8 cellular contexts compared by ENCODE assay signal in genomic region chrX:18887177-18887820, GRCh38.
A peak's percentile ranks its signal among the peaks of the same experiment; 100 is the strongest.
DNase-seq lines count a peak whose midpoint lies in the region; ATAC-seq, FAIRE-seq and TF ChIP-seq lines count a peak whose summit lies in the region.

No MANE protein-coding gene starts in this region.

- DNase-seq in DMS53 (lab: John Stamatoyannopoulos, UW) (peak; percentile 48), DMS53 treated with DMSO at 0.1 percent for 48 hours (lab: John Stamatoyannopoulos, UW; ENCODE audit: unreplicated experiment) (no peak), astrocyte (ENCODE audit: low read depth) (no peak), HepG2 (ENCODE audit: low spot score) (no peak), KBM-7 (no peak), NCI-H1436 treated with DMSO at 0.1 percent for 48 hours (lab: John Stamatoyannopoulos, UW) (no peak)
- DNase-seq in stimulated activated naive B cell treated with anti-CD40 and anti-IgM and Interleukin-4, amounts not matched to agents 10 μg/mL and 1 μg/mL and 100 μg/mL, for 72 hours, result no peak

- no peaks in the 10 kb centered on the region for H3K27me3 Mint-ChIP-seq in astrocyte (ENCODE audit: low read depth, unreplicated experiment)
- no peaks in the 10 kb centered on the region for H3K27me3 Mint-ChIP-seq in stimulated activated naive B cell treated with anti-CD40 and anti-IgM and Interleukin-4, amounts not matched to agents 10 μg/mL and 1 μg/mL and 100 μg/mL, for 72 hours

- TF ChIP-seq EP300 in HepG2 (IDR thresholded peaks at IDR 0.05; ENCODE audit: low read depth in 2 of 2, low read length in 2 of 2) (no peak), HepG2 (CRISPR knock-in tag; IDR thresholded peaks at IDR 0.05; ENCODE audit: borderline replicate concordance) (no peak)

- FAIRE-seq in astrocyte (lab: Jason Lieb, UNC), result no peak
- no peak for FAIRE-seq in HepG2 (lab: Jason Lieb, UNC)

- H3K4me3 Mint-ChIP-seq in astrocyte (ENCODE audit: unreplicated experiment), result no peak overlapping the region
- H3K4me3 Mint-ChIP-seq in stimulated activated naive B cell treated with anti-CD40 and anti-IgM and Interleukin-4, amounts not matched to agents 10 μg/mL and 1 μg/mL and 100 μg/mL, for 72 hours, result peak overlapping the region; percentile 87 to 88

- H3K27ac ChIP-seq in astrocyte (ENCODE audit: low read depth, low read length) (no peak overlapping the region), HepG2 (ENCODE audit: extremely low read length, insufficient read depth, low read length) (no peak overlapping the region)

- CTCF ChIA-PET in HepG2 (lab: Yijun Ruan, JAX; ENCODE audit: low intra/inter-chr PET ratio, low total read pairs), result no interaction called here

- H3K36me3 ChIP-seq in astrocyte (ENCODE audit: insufficient read depth, low read length) (no peaks in the 10 kb centered on the region), HepG2 (replicated peaks in 1 of 2; ENCODE audit: control insufficient read depth in 1 of 2, insufficient read depth in 2 of 2, low read length in 2 of 2) (no peaks in the 10 kb centered on the region; a peak in 1 of 5 replicates)

- TF ChIP-seq CTCF in astrocyte (IDR thresholded peaks at IDR 0.05; ENCODE audit: insufficient read depth, low read depth, low read length), result no peak
- no peak for TF ChIP-seq CTCF in HepG2 (CRISPR knock-in tag; IDR thresholded peaks at IDR 0.05)

- TF ChIP-seq RAD21 in HepG2 (CRISPR knock-in tag; IDR thresholded peaks at IDR 0.05), result no peak

- H3K79me2 ChIP-seq in astrocyte (ENCODE audit: insufficient read depth, low read length), result no peaks in the 10 kb centered on the region
- no peaks in the 10 kb centered on the region for H3K79me2 ChIP-seq in HepG2 (ENCODE audit: insufficient read depth, low read length)

- H3K9me3 Mint-ChIP-seq in astrocyte (ENCODE audit: unreplicated experiment), result no peaks in the 10 kb centered on the region
- H3K9me3 Mint-ChIP-seq in stimulated activated naive B cell treated with anti-CD40 and anti-IgM and Interleukin-4, amounts not matched to agents 10 μg/mL and 1 μg/mL and 100 μg/mL, for 72 hours, result no peaks in the 10 kb centered on the region

- peaks cover 14% of the 10 kb centered on the region for H3K4me1 Mint-ChIP-seq in astrocyte (ENCODE audit: low read depth, unreplicated experiment)
- H3K4me1 Mint-ChIP-seq in stimulated activated naive B cell treated with anti-CD40 and anti-IgM and Interleukin-4, amounts not matched to agents 10 μg/mL and 1 μg/mL and 100 μg/mL, for 72 hours, result peaks cover 13 to 18% of the 10 kb centered on the region in 2 donors

- ATAC-seq in HepG2, result peak; percentile 45
- ATAC-seq in stimulated activated naive B cell treated with anti-CD40 and anti-IgM and Interleukin-4, amounts not matched to agents 10 μg/mL and 1 μg/mL and 100 μg/mL, for 72 hours (replicated peaks), result no peak
- ATAC-seq in GM19455 (IDR thresholded peaks at IDR 0.05; ENCODE audit: unreplicated experiment), result no peak

- peak in 1 of 2 experiments; percentile 37; a peak in 1 of 4 replicates for TF ChIP-seq POLR2A in HepG2 (IDR thresholded peaks at IDR 0.05; ENCODE audit: insufficient read depth in 1 of 2, low read depth in 2 of 2, low read length in 2 of 2)

- 10% methylated on average over 8 of the region's 25 CpGs for WGBS in HepG2 (ENCODE audit: low lambda C conversion rate)

- peak overlapping the region; percentile 83 for H3K4me2 ChIP-seq in astrocyte (ENCODE audit: low read length)
- peak overlapping the region; percentile 81 for H3K4me2 ChIP-seq in HepG2 (ENCODE audit: low read depth, low read length)

- no peaks in the 10 kb centered on the region for H3K36me3 Mint-ChIP-seq in astrocyte (ENCODE audit: low read depth, unreplicated experiment)
- peaks cover 0 to 2% of the 10 kb centered on the region in 2 donors for H3K36me3 Mint-ChIP-seq in stimulated activated naive B cell treated with anti-CD40 and anti-IgM and Interleukin-4, amounts not matched to agents 10 μg/mL and 1 μg/mL and 100 μg/mL, for 72 hours

- H3K9me3 ChIP-seq in astrocyte (ENCODE audit: insufficient read depth, low read depth, low read length) (no peaks in the 10 kb centered on the region), HepG2 (ENCODE audit: low read length) (no peaks in the 10 kb centered on the region)

- no peaks in the 10 kb centered on the region for H4K20me1 ChIP-seq in astrocyte (ENCODE audit: insufficient read depth, low read length)
- no peaks in the 10 kb centered on the region for H4K20me1 ChIP-seq in HepG2 (ENCODE audit: insufficient read depth, low read length)

- H3K27me3 ChIP-seq in astrocyte (ENCODE audit: insufficient read depth, low read length) (no peaks in the 10 kb centered on the region), HepG2 (ENCODE audit: control insufficient read depth in 1 of 2, insufficient read depth in 2 of 2, low read length in 2 of 2) (no peaks in the 10 kb centered on the region)

- POLR2A ChIA-PET in HepG2 (lab: Yijun Ruan, JAX), result no interaction called here

- intact Hi-C loops in HepG2 (cut with micrococcal nuclease; ENCODE audit: unreplicated experiment), result loop anchor here (5.0 kb wide), 2 partner anchors 210 to 495 kb away; no protein-coding TSS in a partner anchor

- H3K9ac ChIP-seq in astrocyte (ENCODE audit: low read length) (no peak overlapping the region), HepG2 (ENCODE audit: insufficient read depth, low read depth, low read length) (0 out of 2 replicates have a peak overlapping the region, but pooled peaks have one; percentile 15)

- BruUV-seq in HepG2 (replicated peaks; lab: Mats Ljungman, UMichigan), result no TSS peak

- H2AFZ ChIP-seq in astrocyte (ENCODE audit: low read depth, low read length), result peak overlapping the region; percentile 83
- H2AFZ ChIP-seq in HepG2 (ENCODE audit: low read length), result no peak overlapping the region

- H3K27ac Mint-ChIP-seq in astrocyte (ENCODE audit: unreplicated experiment), result no peak overlapping the region
- peak overlapping the region; percentile 25 for H3K27ac Mint-ChIP-seq in stimulated activated naive B cell treated with anti-CD40 and anti-IgM and Interleukin-4, amounts not matched to agents 10 μg/mL and 1 μg/mL and 100 μg/mL, for 72 hours

- H3K4me1 ChIP-seq in astrocyte (ENCODE audit: insufficient read depth, low read length) (peaks cover 12% of the 10 kb centered on the region), HepG2 (ENCODE audit: insufficient read depth, low read length) (peaks cover 39% of the 10 kb centered on the region)

- in situ Hi-C loops in HepG2 (cut with HindIII; ENCODE audit: extremely low pct_ligation_motif_present, low pct_unique_long_range_greater_than_20kb) (loop anchor here (10.0 to 25.0 kb wide), 2 partner anchors 275 to 492 kb away; no protein-coding TSS in a partner anchor), KBM-7 (cut with MboI; ENCODE audit: low pct_unique_long_range_greater_than_20kb, low sequenced_read_pairs) (no loop called here)

- H3K4me3 ChIP-seq in astrocyte (ENCODE audit: insufficient read depth, low read depth, low read length), result no peak overlapping the region
- H3K4me3 ChIP-seq in HepG2 (replicated peaks in 1 of 3; ENCODE audit: insufficient read depth in 1 of 3, low read depth in 2 of 3, low read length in 3 of 3), result peak overlapping the region in 1 of 3 experiments; percentile 59; a peak in 1 of 6 replicates

TF ChIP-seq in HepG2, 621 proteins besides CTCF, POLR2A, EP300 and RAD21 (continues in another document):
- no peak for TF ChIP-seq MTA3 (CRISPR knock-in tag; IDR thresholded peaks at IDR 0.05)
- TF ChIP-seq, protein P1, sequence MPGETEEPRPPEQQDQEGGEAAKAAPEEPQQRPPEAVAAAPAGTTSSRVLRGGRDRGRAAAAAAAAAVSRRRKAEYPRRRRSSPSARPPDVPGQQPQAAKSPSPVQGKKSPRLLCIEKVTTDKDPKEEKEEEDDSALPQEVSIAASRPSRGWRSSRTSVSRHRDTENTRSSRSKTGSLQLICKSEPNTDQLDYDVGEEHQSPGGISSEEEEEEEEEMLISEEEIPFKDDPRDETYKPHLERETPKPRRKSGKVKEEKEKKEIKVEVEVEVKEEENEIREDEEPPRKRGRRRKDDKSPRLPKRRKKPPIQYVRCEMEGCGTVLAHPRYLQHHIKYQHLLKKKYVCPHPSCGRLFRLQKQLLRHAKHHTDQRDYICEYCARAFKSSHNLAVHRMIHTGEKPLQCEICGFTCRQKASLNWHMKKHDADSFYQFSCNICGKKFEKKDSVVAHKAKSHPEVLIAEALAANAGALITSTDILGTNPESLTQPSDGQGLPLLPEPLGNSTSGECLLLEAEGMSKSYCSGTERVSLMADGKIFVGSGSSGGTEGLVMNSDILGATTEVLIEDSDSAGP (CRISPR knock-in tag; IDR thresholded peaks at IDR 0.05; ENCODE audit: borderline replicate concordance), result peak; percentile 5; the same call in 1 of the 2 replicates
- 0 out of 2 replicates have a peak, but pooled peaks have one; percentile 35 for TF ChIP-seq TGIF2 (CRISPR knock-in tag; IDR thresholded peaks at IDR 0.05)
- TF ChIP-seq SALL1 (CRISPR knock-in tag; IDR thresholded peaks at IDR 0.05), result peak; percentile 60
- no peak for TF ChIP-seq ZSCAN12 (CRISPR knock-in tag; IDR thresholded peaks at IDR 0.05)
- TF ChIP-seq NR2F6 (IDR thresholded peaks at IDR 0.05), result no peak
- TF ChIP-seq NR2F6 (CRISPR knock-in tag; IDR thresholded peaks at IDR 0.05), result 0 out of 2 replicates have a peak, but pooled peaks have one; percentile 19
- peak; percentile 40; the same call in 1 of the 2 replicates for TF ChIP-seq RARA (CRISPR knock-in tag; IDR thresholded peaks at IDR 0.05)
- TF ChIP-seq RFX5 (IDR thresholded peaks at IDR 0.05; ENCODE audit: low read depth, low read length), result no peak
- no peak for TF ChIP-seq CC2D1A (CRISPR knock-in tag; IDR thresholded peaks at IDR 0.05)
- 0 out of 3 replicates have a peak, but pooled peaks have one; percentile 20 for TF ChIP-seq MXI1 (IDR thresholded peaks at IDR 0.05; ENCODE audit: borderline replicate concordance, low read depth, low read length)
- TF ChIP-seq, protein P2, sequence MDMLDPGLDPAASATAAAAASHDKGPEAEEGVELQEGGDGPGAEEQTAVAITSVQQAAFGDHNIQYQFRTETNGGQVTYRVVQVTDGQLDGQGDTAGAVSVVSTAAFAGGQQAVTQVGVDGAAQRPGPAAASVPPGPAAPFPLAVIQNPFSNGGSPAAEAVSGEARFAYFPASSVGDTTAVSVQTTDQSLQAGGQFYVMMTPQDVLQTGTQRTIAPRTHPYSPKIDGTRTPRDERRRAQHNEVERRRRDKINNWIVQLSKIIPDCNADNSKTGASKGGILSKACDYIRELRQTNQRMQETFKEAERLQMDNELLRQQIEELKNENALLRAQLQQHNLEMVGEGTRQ (IDR thresholded peaks at IDR 0.05; ENCODE audit: low read depth, low read length), result no peak
- TF ChIP-seq, protein P2 (CRISPR knock-in tag; IDR thresholded peaks at IDR 0.05; ENCODE audit: borderline replicate concordance), result no peak
- TF ChIP-seq HOXA3 (CRISPR knock-in tag; IDR thresholded peaks at IDR 0.05), result 0 out of 2 replicates have a peak, but pooled peaks have one; percentile 14
